8 cellular contexts compared by ENCODE assay signal in genomic region chr3:128804017-128804816, GRCh38.
DNase-seq lines count a peak whose midpoint lies in the region; ATAC-seq and TF ChIP-seq lines count a peak whose summit lies in the region.

No MANE protein-coding gene starts in this region.

- H3K4me3 Mint-ChIP-seq in activated T-cell treated with anti-CD3 and anti-CD28 coated beads, Interleukin-2, amount 50 U/mL, for 72 hours: peak overlapping the region; percentile 36 to 84

- H3K27ac ChIP-seq in right atrium auricular region: peak overlapping the region; percentile 79 to 91

- in situ Hi-C loops in HAP-1 (cut with MboI; ENCODE audit: low sequenced_read_pairs) (no loop called here), G401 (cut with HindIII; ENCODE audit: low sequenced_read_pairs) (no loop called here)

- H3K27me3 Mint-ChIP-seq in activated T-cell treated with anti-CD3 and anti-CD28 coated beads, Interleukin-2, amount 50 U/mL, for 72 hours (ENCODE audit: low read depth): no peaks in the 10 kb centered on the region

- H3K4me1 ChIP-seq in HAP-1 (no peaks in the 10 kb centered on the region), right atrium auricular region (peaks cover 0 to 89% of the 10 kb centered on the region in 2 donors)

- no peak for TF ChIP-seq CTCF in right atrium auricular region (IDR thresholded peaks at IDR 0.05)

- H3K27ac Mint-ChIP-seq in activated T-cell treated with anti-CD3 and anti-CD28 coated beads, Interleukin-2, amount 50 U/mL, for 72 hours: peak overlapping the region; percentile 94

- H3K36me3 ChIP-seq in HAP-1 (replicated peaks) (peaks cover 55% of the 10 kb centered on the region), right atrium auricular region (peaks cover 27% of the 10 kb centered on the region)

- DNase-seq in HAP-1 (ENCODE audit: low spot score in 2 of 2) (peak; percentile 23 to 24), NAMALWA (ENCODE audit: low spot score) (peak; percentile 85), right atrium auricular region (ENCODE audit: low spot score) (no peak), NCI-H510A treated with DMSO at 0.1 percent for 48 hours (lab: John Stamatoyannopoulos, UW) (no peak), G401 (ENCODE audit: low spot score) (no peak)
- DNase-seq in activated T-cell treated with anti-CD3 and anti-CD28 coated beads, Interleukin-2, amount 50 U/mL, for 72 hours: peak; percentile 77 to 81
- peak; percentile 70 for DNase-seq in stimulated activated CD4-positive, alpha-beta T cell treated with anti-CD3 and anti-CD28 coated beads, Interleukin-4, amount 100 ng/mL, for 1 hour

- H3K4me3 ChIP-seq in HAP-1 (no peak overlapping the region), right atrium auricular region (no peak overlapping the region)

- H3K36me3 Mint-ChIP-seq in activated T-cell treated with anti-CD3 and anti-CD28 coated beads, Interleukin-2, amount 50 U/mL, for 72 hours (ENCODE audit: insufficient read depth in 2 of 2): peaks cover 16 to 32% of the 10 kb centered on the region in 2 donors

- H3K4me1 Mint-ChIP-seq in activated T-cell treated with anti-CD3 and anti-CD28 coated beads, Interleukin-2, amount 50 U/mL, for 72 hours (ENCODE audit: low read depth): peaks cover 90% of the 10 kb centered on the region

- peak; percentile 66 for ATAC-seq in GM18499 (IDR thresholded peaks at IDR 0.05; ENCODE audit: insufficient read depth, unreplicated experiment)
- peak; percentile 87 to 88 for ATAC-seq in activated T-cell treated with anti-CD3 and anti-CD28 coated beads, Interleukin-2, amount 50 U/mL, for 72 hours (replicated peaks in 1 of 2)

- no peaks in the 10 kb centered on the region for H3K9me3 ChIP-seq in HAP-1
- H3K9me3 ChIP-seq in right atrium auricular region: no peaks in the 10 kb centered on the region

- H3K27me3 ChIP-seq in HAP-1 (ENCODE audit: low read depth) (no peaks in the 10 kb centered on the region), right atrium auricular region (no peaks in the 10 kb centered on the region)

- no peaks in the 10 kb centered on the region for H3K9me3 Mint-ChIP-seq in activated T-cell treated with anti-CD3 and anti-CD28 coated beads, Interleukin-2, amount 50 U/mL, for 72 hours

Comparison
In these comparisons a context has a peak if more than half of its experiments do, and no peak if none do; other contexts are left out.
1. DNase-seq: peak in HAP-1 (2 of 2), NAMALWA (single experiment), activated T-cell treated with anti-CD3 and anti-CD28 coated beads, Interleukin-2, amount 50 U/mL, for 72 hours (2 of 2) and stimulated activated CD4-positive, alpha-beta T cell treated with anti-CD3 and anti-CD28 coated beads, Interleukin-4, amount 100 ng/mL, for 1 hour (single experiment); none in right atrium auricular region (single experiment), NCI-H510A treated with DMSO at 0.1 percent for 48 hours (single experiment) and G401 (single experiment).